ENCODE assay signal across 1 cellular context in the genomic region with DNA sequence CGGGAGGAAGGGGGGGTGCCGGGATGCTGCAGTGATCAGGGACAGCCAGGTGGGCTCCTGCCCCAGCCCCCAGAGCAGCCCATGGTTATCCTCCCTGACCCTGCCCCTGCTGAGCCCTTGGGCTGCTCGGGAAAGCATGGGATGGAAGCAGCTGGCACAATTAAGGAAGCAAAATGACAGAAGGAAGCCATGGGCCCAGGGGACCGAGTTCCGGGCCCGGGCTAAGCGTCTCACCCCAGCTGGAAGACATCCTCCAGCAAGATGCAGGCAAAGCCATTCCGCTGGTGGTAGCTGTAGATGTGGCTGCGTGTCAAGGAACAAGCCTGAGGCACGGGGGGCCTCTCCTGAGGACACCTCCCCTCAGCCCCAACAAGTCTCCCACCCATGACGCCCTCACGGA.
TF ChIP-seq lines count a peak whose summit lies in the region.

No MANE protein-coding gene starts in this region.

TF ChIP-seq in HepG2, 621 proteins besides CTCF, POLR2A, EP300 and RAD21:
- TF ChIP-seq ZNF839 (CRISPR knock-in tag; IDR thresholded peaks at IDR 0.05; ENCODE audit: borderline replicate concordance), result no peak
- TF ChIP-seq, protein P1, sequence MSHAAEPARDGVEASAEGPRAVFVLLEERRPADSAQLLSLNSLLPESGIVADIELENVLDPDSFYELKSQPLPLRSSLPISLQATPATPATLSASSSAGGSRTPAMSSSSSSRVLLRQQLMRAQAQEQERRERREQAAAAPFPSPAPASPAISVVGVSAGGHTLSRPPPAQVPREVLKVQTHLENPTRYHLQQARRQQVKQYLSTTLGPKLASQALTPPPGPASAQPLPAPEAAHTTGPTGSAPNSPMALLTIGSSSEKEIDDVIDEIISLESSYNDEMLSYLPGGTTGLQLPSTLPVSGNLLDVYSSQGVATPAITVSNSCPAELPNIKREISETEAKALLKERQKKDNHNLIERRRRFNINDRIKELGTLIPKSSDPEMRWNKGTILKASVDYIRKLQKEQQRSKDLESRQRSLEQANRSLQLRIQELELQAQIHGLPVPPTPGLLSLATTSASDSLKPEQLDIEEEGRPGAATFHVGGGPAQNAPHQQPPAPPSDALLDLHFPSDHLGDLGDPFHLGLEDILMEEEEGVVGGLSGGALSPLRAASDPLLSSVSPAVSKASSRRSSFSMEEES (CRISPR knock-in tag; IDR thresholded peaks at IDR 0.05), result no peak
- TF ChIP-seq ZBTB7A (CRISPR knock-in tag; IDR thresholded peaks at IDR 0.05), result 0 out of 2 replicates have a peak, but pooled peaks have one; percentile 4
- TF ChIP-seq, protein P2, sequence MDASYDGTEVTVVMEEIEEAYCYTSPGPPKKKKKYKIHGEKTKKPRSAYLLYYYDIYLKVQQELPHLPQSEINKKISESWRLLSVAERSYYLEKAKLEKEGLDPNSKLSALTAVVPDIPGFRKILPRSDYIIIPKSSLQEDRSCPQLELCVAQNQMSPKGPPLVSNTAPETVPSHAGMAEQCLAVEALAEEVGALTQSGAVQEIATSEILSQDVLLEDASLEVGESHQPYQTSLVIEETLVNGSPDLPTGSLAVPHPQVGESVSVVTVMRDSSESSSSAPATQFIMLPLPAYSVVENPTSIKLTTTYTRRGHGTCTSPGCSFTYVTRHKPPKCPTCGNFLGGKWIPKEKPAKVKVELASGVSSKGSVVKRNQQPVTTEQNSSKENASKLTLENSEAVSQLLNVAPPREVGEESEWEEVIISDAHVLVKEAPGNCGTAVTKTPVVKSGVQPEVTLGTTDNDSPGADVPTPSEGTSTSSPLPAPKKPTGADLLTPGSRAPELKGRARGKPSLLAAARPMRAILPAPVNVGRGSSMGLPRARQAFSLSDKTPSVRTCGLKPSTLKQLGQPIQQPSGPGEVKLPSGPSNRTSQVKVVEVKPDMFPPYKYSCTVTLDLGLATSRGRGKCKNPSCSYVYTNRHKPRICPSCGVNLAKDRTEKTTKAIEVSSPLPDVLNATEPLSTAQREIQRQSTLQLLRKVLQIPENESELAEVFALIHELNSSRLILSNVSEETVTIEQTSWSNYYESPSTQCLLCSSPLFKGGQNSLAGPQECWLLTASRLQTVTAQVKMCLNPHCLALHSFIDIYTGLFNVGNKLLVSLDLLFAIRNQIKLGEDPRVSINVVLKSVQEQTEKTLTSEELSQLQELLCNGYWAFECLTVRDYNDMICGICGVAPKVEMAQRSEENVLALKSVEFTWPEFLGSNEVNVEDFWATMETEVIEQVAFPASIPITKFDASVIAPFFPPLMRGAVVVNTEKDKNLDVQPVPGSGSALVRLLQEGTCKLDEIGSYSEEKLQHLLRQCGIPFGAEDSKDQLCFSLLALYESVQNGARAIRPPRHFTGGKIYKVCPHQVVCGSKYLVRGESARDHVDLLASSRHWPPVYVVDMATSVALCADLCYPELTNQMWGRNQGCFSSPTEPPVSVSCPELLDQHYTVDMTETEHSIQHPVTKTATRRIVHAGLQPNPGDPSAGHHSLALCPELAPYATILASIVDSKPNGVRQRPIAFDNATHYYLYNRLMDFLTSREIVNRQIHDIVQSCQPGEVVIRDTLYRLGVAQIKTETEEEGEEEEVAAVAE (CRISPR knock-in tag; IDR thresholded peaks at IDR 0.05; ENCODE audit: borderline replicate concordance), result no peak
